In the genomic region with DNA sequence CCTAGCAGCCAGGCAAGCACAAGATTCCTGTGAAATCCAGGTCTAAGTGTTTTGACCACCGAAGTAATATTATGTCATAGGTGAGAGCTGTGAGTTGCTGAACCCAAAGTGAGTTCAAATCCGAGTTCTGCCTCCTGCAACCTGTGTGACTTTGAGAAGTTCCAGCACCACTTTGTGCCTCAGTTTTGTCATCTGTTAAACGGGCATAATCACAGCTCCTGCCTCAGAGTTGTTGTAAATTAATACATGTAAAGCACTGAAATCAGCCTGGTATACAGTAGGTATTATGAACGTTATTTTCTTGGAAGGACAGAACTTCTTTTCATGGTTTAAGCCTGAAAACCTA, we compare ENCODE assay signal across 6 cellular contexts.
A peak's percentile ranks its signal among the peaks of the same experiment; 100 is the strongest.
DNase-seq lines count a peak whose midpoint lies in the region; ATAC-seq and TF ChIP-seq lines count a peak whose summit lies in the region.
"Not testable (repeated sequence)": the region's sequence is repeated elsewhere in the genome, so short reads cannot be mapped to it uniquely, and the experiment has no call there.

No MANE protein-coding gene starts in this region.

- peak overlapping the region; percentile 46 for H3K4me2 ChIP-seq in DOHH2 (ENCODE audit: low read length)
- H3K4me2 ChIP-seq in smooth muscle cell, result peak overlapping the region; percentile 71

- H3K27ac Mint-ChIP-seq in T-helper 17 cell, result peak overlapping the region; percentile 45
- H3K27ac Mint-ChIP-seq in brain, result peak overlapping the region; percentile 73 to 95 (median 82)
- peak overlapping the region; percentile 84 for H3K27ac Mint-ChIP-seq in mesothelial cell of epicardium

- not testable (repeated sequence) for H3K9me3 Mint-ChIP-seq in brain, mesothelial cell of epicardium

- H3K36me3 Mint-ChIP-seq in T-helper 17 cell (ENCODE audit: low read depth); brain; mesothelial cell of epicardium: not testable (repeated sequence)

- H3K4me1 ChIP-seq in DOHH2 (ENCODE audit: control insufficient read depth, low read length), result peaks cover 23% of the 10 kb centered on the region
- not testable (repeated sequence) for H3K4me1 ChIP-seq in smooth muscle cell (ENCODE audit: low read depth)

- H3K9me2 ChIP-seq in DOHH2 (replicated peaks; ENCODE audit: control insufficient read depth, low read length), result not testable (repeated sequence)

- H3K27me3 Mint-ChIP-seq in T-helper 17 cell (peaks cover 35% of the 10 kb centered on the region), brain (peaks cover 39% of the 10 kb centered on the region), mesothelial cell of epicardium (ENCODE audit: low read depth) (peaks cover 18% of the 10 kb centered on the region)

- not testable (repeated sequence) for ATAC-seq in T-helper 17 cell

- H3K9me3 ChIP-seq in DOHH2 (ENCODE audit: control insufficient read depth, insufficient read depth, low read length); T-helper 17 cell (ENCODE audit: control insufficient read depth, low read length, poor library complexity, severe bottlenecking); smooth muscle cell (replicated peaks; ENCODE audit: low read depth): not testable (repeated sequence)

- 0 out of 2 replicates have a peak overlapping the region, but pooled peaks have one; percentile 29 for H3K4me3 ChIP-seq in DOHH2 (ENCODE audit: low read length)
- peak overlapping the region; percentile 10 for H3K4me3 ChIP-seq in smooth muscle cell

- H3K79me2 ChIP-seq in DOHH2 (ENCODE audit: control insufficient read depth, low read length); smooth muscle cell (ENCODE audit: low read depth): not testable (repeated sequence)

- H3K27me3 ChIP-seq in DOHH2 (ENCODE audit: control insufficient read depth, low read length); smooth muscle cell (ENCODE audit: low read depth): not testable (repeated sequence)

- TF ChIP-seq CTCF in DOHH2 (IDR thresholded peaks at IDR 0.05; ENCODE audit: low read depth, low read length, poor library complexity, severe bottlenecking); brain (conservative IDR thresholded peaks at IDR 0.05); mesothelial cell of epicardium (IDR thresholded peaks at IDR 0.05; ENCODE audit: unreplicated experiment); smooth muscle cell (IDR thresholded peaks at IDR 0.05; ENCODE audit: borderline replicate concordance, insufficient read depth, poor library complexity, severe bottlenecking): not testable (repeated sequence)

- H3K9ac ChIP-seq in smooth muscle cell (ENCODE audit: low read depth), result not testable (repeated sequence)

- H3K36me3 ChIP-seq in DOHH2 (ENCODE audit: control insufficient read depth, low read length); smooth muscle cell (ENCODE audit: low read depth): not testable (repeated sequence)

- WGBS in smooth muscle cell (ENCODE audit: low lambda C conversion rate), result 76% methylated on average over 4 of the region's 4 CpGs

- not testable (repeated sequence) for H3K4me1 Mint-ChIP-seq in T-helper 17 cell
- H3K4me1 Mint-ChIP-seq in brain (peaks cover 29% of the 10 kb centered on the region), mesothelial cell of epicardium (peaks cover 28% of the 10 kb centered on the region)

- not testable (repeated sequence) for H3K4me3 Mint-ChIP-seq in T-helper 17 cell, mesothelial cell of epicardium
- H3K4me3 Mint-ChIP-seq in brain, result peak overlapping the region in 2 of 5 experiments; percentile 48 to 69

- H4K20me1 ChIP-seq in DOHH2 (ENCODE audit: control insufficient read depth, insufficient read depth, low read depth, low read length); smooth muscle cell (ENCODE audit: low read depth): not testable (repeated sequence)

- H3F3A ChIP-seq in DOHH2 (ENCODE audit: control insufficient read depth, insufficient read depth); smooth muscle cell (ENCODE audit: low read depth): not testable (repeated sequence)

- H2AFZ ChIP-seq in smooth muscle cell (ENCODE audit: low read depth), result not testable (repeated sequence)

- H3K27ac ChIP-seq in DOHH2 (ENCODE audit: low read depth, low read length), result 0 out of 2 replicates have a peak overlapping the region, but pooled peaks have one; percentile 11
- not testable (repeated sequence) for H3K27ac ChIP-seq in smooth muscle cell (ENCODE audit: low read depth)

- peak; percentile 8 for DNase-seq in NCI-H226
- DNase-seq in T-helper 17 cell; mesothelial cell of epicardium (ENCODE audit: low spot score in 2 of 2, unreplicated experiment in 2 of 2); smooth muscle cell (lab: John Stamatoyannopoulos, UW; ENCODE audit: unreplicated experiment): not testable (repeated sequence)
